Comparison of ENCODE assay signal across 15 cellular contexts in genomic region chr19:31969955-31970545, GRCh38.
DNase-seq lines count a peak whose midpoint lies in the region; TF ChIP-seq lines count a peak whose summit lies in the region.
"Had no signal": no experiment of that assay in that cellular context is flagged by ENCODE, and none has a peak within 500 bp of the region (broad histone marks: within the 10 kb centered on the region; RNA-seq: fewer than 3 reads in every experiment).

No MANE protein-coding gene starts in this region.

- H3K4me1 ChIP-seq in hepatocyte (ENCODE audit: insufficient read depth), result peaks cover 4% of the 10 kb centered on the region
- H3K4me1 ChIP-seq in spleen, result no peaks in the 10 kb centered on the region

- DNase-seq in hepatocyte (ENCODE audit: low spot score) (peak; percentile 13), spleen (no peak), GM20000 (ENCODE audit: low spot score) (no peak), NCI-H2029 treated with DMSO at 0.1 percent for 48 hours (lab: John Stamatoyannopoulos, UW) (no peak)
- DNase-seq in activated CD4-positive, CD25-positive, alpha-beta regulatory T cell treated with anti-CD3 and anti-CD28 coated beads, Interleukin-2, amount 50 U/mL, for 72 hours, result no peak
- DNase-seq: CD8-positive, alpha-beta T cell; COR-L47; DMS153; DMS79 treated with DMSO at 0.1 percent for 48 hours; EL; H7; IMR-90 had no signal

- no peak overlapping the region for H3K27ac ChIP-seq in hepatocyte
- H3K27ac ChIP-seq in spleen, result peak overlapping the region in 5 of 8 donors; percentile 27 to 69 (median 63)

- H3K36me3 ChIP-seq in hepatocyte (replicated peaks; ENCODE audit: insufficient read depth, low read depth), result no peaks in the 10 kb centered on the region
- H3K36me3 ChIP-seq in spleen, result no peaks in the 10 kb centered on the region

- peaks cover 4% of the 10 kb centered on the region for H3K27me3 Mint-ChIP-seq in nephron (ENCODE audit: low read depth)

- peaks cover 37% of the 10 kb centered on the region for H3K4me1 Mint-ChIP-seq in nephron
- H3K4me1 Mint-ChIP-seq: CD14-positive monocyte, GM23338 had no signal

- H3K27ac Mint-ChIP-seq in nephron, result peak overlapping the region; percentile 70 to 87 (median 86)
- H3K27ac Mint-ChIP-seq: CD14-positive monocyte; CD8-positive, alpha-beta T cell; GM23338 had no signal

- TF ChIP-seq CTCF in hepatocyte (IDR thresholded peaks at IDR 0.05; ENCODE audit: poor library complexity) (no peak), nephron (IDR thresholded peaks at IDR 0.05; ENCODE audit: unreplicated experiment in 3 of 3) (no peak), spleen (IDR thresholded peaks at IDR 0.05 in 8 of 11, conservative IDR thresholded peaks at IDR 0.05 in 3 of 11) (no peak), GM20000 (IDR thresholded peaks at IDR 0.05; ENCODE audit: extremely low read depth, missing control alignments) (no peak)

- no peak for TF ChIP-seq POLR2A in spleen (IDR thresholded peaks at IDR 0.05)

- no peaks in the 10 kb centered on the region for H4K20me1 ChIP-seq in hepatocyte (ENCODE audit: insufficient read depth, poor library complexity, severe bottlenecking)

- no peak overlapping the region for H3K4me2 ChIP-seq in hepatocyte
- H3K4me2 ChIP-seq: GM23338 had no signal

- no peak overlapping the region for H3K4me3 Mint-ChIP-seq in nephron
- H3K4me3 Mint-ChIP-seq: CD14-positive monocyte; CD8-positive, alpha-beta T cell; GM23338 had no signal

- no peak overlapping the region for H3K4me3 ChIP-seq in hepatocyte
- H3K4me3 ChIP-seq in spleen, result no peak overlapping the region
- H3K4me3 ChIP-seq: GM23338 had no signal

- H3K27me3 ChIP-seq in hepatocyte (no peaks in the 10 kb centered on the region), spleen (replicated peaks in 1 of 7) (no peaks in the 10 kb centered on the region)

- no peaks in the 10 kb centered on the region for H3K9me2 ChIP-seq in hepatocyte (replicated peaks; ENCODE audit: insufficient read depth)

- H3K9me3 ChIP-seq in hepatocyte (ENCODE audit: low read depth) (no peaks in the 10 kb centered on the region), spleen (peaks cover 0 to 6% (median 0%) of the 10 kb centered on the region in 8 donors)

- no peaks in the 10 kb centered on the region for H3K79me2 ChIP-seq in hepatocyte

- no peaks in the 10 kb centered on the region for H3K36me3 Mint-ChIP-seq in nephron (ENCODE audit: low read depth)
- H3K36me3 Mint-ChIP-seq: CD14-positive monocyte; CD8-positive, alpha-beta T cell had no signal

- 37% methylated on average over 3 of the region's 3 CpGs for WGBS in hepatocyte (ENCODE audit: low lambda C conversion rate, missing lambda C conversion rate)
- WGBS in spleen, 5 donors, result 50 to 75% (median 55%) methylated on average over 3 of the region's 3 CpGs

- H2AFZ ChIP-seq in hepatocyte, result no peak overlapping the region
- H2AFZ ChIP-seq: GM23338 had no signal

- no peaks in the 10 kb centered on the region for H3K9me3 Mint-ChIP-seq in nephron
- H3K9me3 Mint-ChIP-seq: CD8-positive, alpha-beta T cell; GM23338 had no signal

- intact Hi-C loops in spleen (cut with DNase I; ENCODE audit: low total_unique reads), result no loop called here
